Comparison of ENCODE assay signal across 16 cellular contexts in the genomic region with DNA sequence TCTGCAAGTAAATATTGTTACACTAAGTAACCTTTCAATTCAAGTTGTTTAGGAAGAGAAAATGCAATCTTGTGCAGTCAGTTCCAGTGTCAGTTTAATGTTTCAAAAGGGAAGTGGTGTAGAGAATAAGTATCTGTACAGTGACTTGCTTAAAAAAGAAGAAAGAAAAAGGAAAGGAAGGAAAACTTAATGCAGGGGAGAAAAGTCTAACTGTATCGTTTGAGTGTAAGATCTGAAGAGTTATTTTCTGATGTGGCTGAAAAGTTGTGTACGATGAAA. TPM values are rescaled to one million over a fixed set of nuclear protein-coding genes. Genes with fewer than 3 reads are reported as not detected.
A peak's percentile ranks its signal among the peaks of the same experiment; 100 is the strongest.
DNase-seq lines count a peak whose midpoint lies in the region; ATAC-seq, FAIRE-seq and TF ChIP-seq lines count a peak whose summit lies in the region.
"Had no signal": no experiment of that assay in that cellular context is flagged by ENCODE, and none has a peak within 500 bp of the region (broad histone marks: within the 10 kb centered on the region; RNA-seq: fewer than 3 reads in every experiment).

No MANE protein-coding gene starts in this region.

- TF ChIP-seq EP300 in GM12878 (IDR thresholded peaks at IDR 0.05; ENCODE audit: borderline replicate concordance in 1 of 2, control insufficient read depth in 1 of 2, low read depth in 2 of 2, low read length in 2 of 2) = no peak

- TF ChIP-seq CTCF in GM12878 (IDR thresholded peaks at IDR 0.05 in 2 of 3, conservative IDR thresholded peaks at IDR 0.05 in 1 of 3; ENCODE audit: control insufficient read depth in 2 of 3, extremely low read depth in 1 of 3, insufficient read depth in 1 of 3, low read depth in 3 of 3, low read length in 3 of 3) (no peak), psoas muscle (IDR thresholded peaks at IDR 0.05) (no peak)

- H3K4me3 ChIP-seq in GM12878 (no peak overlapping the region), psoas muscle (no peak overlapping the region)

- no peaks in the 10 kb centered on the region for H3K36me3 ChIP-seq in GM12878 (ENCODE audit: control insufficient read depth in 2 of 2, insufficient read depth in 2 of 2, low read length in 1 of 2)
- H3K36me3 ChIP-seq in psoas muscle (ENCODE audit: insufficient read depth in 1 of 2, low read depth in 1 of 2) = no peaks in the 10 kb centered on the region

- no peaks in the 10 kb centered on the region for H3K27me3 ChIP-seq in GM12878 (replicated peaks in 1 of 2; ENCODE audit: control insufficient read depth in 2 of 2, insufficient read depth in 2 of 2, low read length in 1 of 2)
- H3K27me3 ChIP-seq in psoas muscle (ENCODE audit: insufficient read depth in 3 of 3, low read length in 2 of 3) = no peaks in the 10 kb centered on the region

- no peaks in the 10 kb centered on the region for H3K9me3 ChIP-seq in GM12878 (replicated peaks; ENCODE audit: control insufficient read depth, insufficient read depth, low read length)
- H3K9me3 ChIP-seq in psoas muscle = no peaks in the 10 kb centered on the region

- BruUV-seq in GM12878 (replicated peaks; lab: Mats Ljungman, UMichigan) = no TSS peak

- no peaks in the 10 kb centered on the region for H3K4me1 ChIP-seq in GM12878 (ENCODE audit: control insufficient read depth, insufficient read depth, low read length)
- H3K4me1 ChIP-seq in psoas muscle = peaks cover 45% of the 10 kb centered on the region

- DNase-seq in MV-4-11 (lab: John Stamatoyannopoulos, UW) (peak; percentile 81), GM12878 (ENCODE audit: low read depth, low spot score) (no peak), psoas muscle (no peak), D341Med (ENCODE audit: low spot score) (no peak), NCI-H748 treated with DMSO at 0.1 percent for 48 hours (lab: John Stamatoyannopoulos, UW) (no peak)
- DNase-seq in activated effector memory CD4-positive, alpha-beta T cell treated with anti-CD3 and anti-CD28 coated beads, Interleukin-2, amount 50 U/mL, for 16 hours = no peak
- DNase-seq: EL, H7, Karpas-422, NCI-H2029, NCI-H446 treated with DMSO at 0.1 percent for 48 hours, SHP77 treated with DMSO at 0.1 percent for 48 hours had no signal

- H3K9ac ChIP-seq in GM12878 (ENCODE audit: control insufficient read depth, insufficient read depth, low read length) = no peak overlapping the region

- POLR2A ChIA-PET in GM12878 (lab: Charles Lee) = no interaction called here

- intact Hi-C loops in GM12878 (cut with micrococcal nuclease; ENCODE audit: unreplicated experiment) = no loop called here
- intact Hi-C loops in psoas muscle (cut with DNase I) = no loop called here

- ATAC-seq in HG03280 (IDR thresholded peaks at IDR 0.05; ENCODE audit: unreplicated experiment) = peak; percentile 13
- peak; percentile 54 for ATAC-seq in GM12878
- ATAC-seq in psoas muscle = no peak
- no peak for ATAC-seq in GM21381 (IDR thresholded peaks at IDR 0.05; ENCODE audit: unreplicated experiment)

- no peak for FAIRE-seq in GM12878 (lab: Jason Lieb, UNC)
- FAIRE-seq: GM19239 had no signal

- TF ChIP-seq POLR2A in GM12878 (IDR thresholded peaks at IDR 0.05; ENCODE audit: low read depth, low read length) = no peak

- H3K79me2 ChIP-seq in GM12878 (ENCODE audit: control insufficient read depth, insufficient read depth, low read length) = no peaks in the 10 kb centered on the region

- no peak for TF ChIP-seq RAD21 in GM12878 (IDR thresholded peaks at IDR 0.05; ENCODE audit: insufficient read depth, low read depth, low read length)

- no peak overlapping the region for H3K4me2 ChIP-seq in GM12878 (ENCODE audit: control insufficient read depth, insufficient read depth)

- CTCF ChIA-PET in GM12878 (lab: Yijun Ruan, JAX) = no interaction called here

- RAD21 ChIA-PET in GM12878 (lab: Charles Lee; ENCODE audit: unreplicated experiment) = no interaction called here

- SMC1A ChIA-PET in GM12878 (lab: Charles Lee; ENCODE audit: uncharacterized antibody, unreplicated experiment) = no interaction called here

- in situ Hi-C loops in GM12878 (cut with MboI) = no loop called here

- H3K27ac ChIP-seq in GM12878 (ENCODE audit: control insufficient read depth, insufficient read depth) (no peak overlapping the region), psoas muscle (peak overlapping the region; percentile 39)

- H2AFZ ChIP-seq in GM12878 (ENCODE audit: control insufficient read depth, low read depth, low read length) = no peak overlapping the region

- 0% methylated on average over 2 of the region's 2 CpGs for WGBS in GM12878 (ENCODE audit: insufficient coverage, insufficient replicate concordance, low lambda C conversion rate, missing lambda C conversion rate)
- 31 to 55% (median 43%) methylated on average over 2 of the region's 2 CpGs for WGBS in psoas muscle, 3 donors

- H4K20me1 ChIP-seq in GM12878 (ENCODE audit: control insufficient read depth, insufficient read depth) = no peaks in the 10 kb centered on the region

TF ChIP-seq in GM12878, 131 proteins besides CTCF, POLR2A, EP300 and RAD21:
- TF ChIP-seq MEF2B (IDR thresholded peaks at IDR 0.05; ENCODE audit: partially characterized antibody, poor library complexity, severe bottlenecking) = no peak
- TF ChIP-seq FOS (IDR thresholded peaks at IDR 0.05; ENCODE audit: borderline replicate concordance, extremely low read depth, insufficient read length) = no peak
- no peak for TF ChIP-seq EGR1 (IDR thresholded peaks at IDR 0.05; ENCODE audit: borderline replicate concordance in 1 of 2, low read depth in 2 of 2, low read length in 2 of 2)
- TF ChIP-seq TAF1 (IDR thresholded peaks at IDR 0.05; ENCODE audit: borderline replicate concordance, low read depth, low read length) = no peak
- TF ChIP-seq TCF12 (IDR thresholded peaks at IDR 0.05; ENCODE audit: low read depth, low read length) = no peak
- no peak for TF ChIP-seq NFXL1 (IDR thresholded peaks at IDR 0.05; ENCODE audit: borderline replicate concordance)
- TF ChIP-seq SPI1 (IDR thresholded peaks at IDR 0.05; ENCODE audit: borderline replicate concordance, insufficient read depth, low read depth, low read length) = no peak
- TF ChIP-seq POLR2AphosphoS2 (IDR thresholded peaks at IDR 0.05; ENCODE audit: low read depth, low read length) = no peak
- no peak for TF ChIP-seq SIX5 (IDR thresholded peaks at IDR 0.05; ENCODE audit: low read depth, low read length, severe bottlenecking)
TF ChIP-seq in GM12878: peak in this region for 0.

RNA-seq across cellular contexts. Expression of a gene that starts 8.5 kb away (rescaled TPM):
- 0.83 and 1.1 TPM in 2 replicates for total RNA-seq in GM12878 (2013; cell fraction: nucleolus; rRNA removed)
- total RNA-seq in GM12878 (2014; rRNA removed) = 2.4 and 3.8 TPM in 2 replicates
- 2.3 and 2.5 TPM in 2 replicates for total RNA-seq in GM12878 (2014; rRNA removed; fragmentation: Illumina TruSeq; extraction: Trizol)
- total RNA-seq in GM12878 (2021) = 1.8 and 2.1 TPM in 2 replicates
- polyA plus RNA-seq in GM12878 (2011; ENCODE audit: low read depth) = 0.08 TPM
- polyA plus RNA-seq in GM12878 (2011; rRNA removed) = 1.4 TPM in 2 replicates
- 1.2 and 1.7 TPM in 2 replicates for polyA plus RNA-seq in GM12878 (2011; cell fraction: cytosol; rRNA removed)
- 0.72 and 1.5 TPM in 2 replicates for polyA plus RNA-seq in GM12878 (2011; cell fraction: nucleus; rRNA removed)
- 0.12 and 0.14 TPM in 2 replicates for polyA plus RNA-seq in GM12878 (2012)
- 1.7 and 1.8 TPM in 2 replicates for polyA plus RNA-seq in GM12878 (2014; fragmentation: Illumina TruSeq; extraction: Trizol)
- polyA plus RNA-seq in GM12878 (2014; fragmentation: Nextera tagmentation; extraction: Ambion mirVana) = 1 to 10 TPM in 1 of 2 experiments, under 1 TPM in 1; 0.99 to 1.2 TPM
- 1.4 and 1.8 TPM in 2 replicates for polyA plus RNA-seq in GM12878 (2014; rRNA removed)
- 1 to 10 TPM; 1.9 to 2.5 TPM for polyA plus RNA-seq in GM12878 (2016; fragmentation: Nextera tagmentation; extraction: Ambion mirVana)
- 2.0 and 4.6 TPM in 2 replicates for polyA minus RNA-seq in GM12878 (2011; rRNA and poly(A)+ RNA removed)
- 0.53 and 2.7 TPM in 2 replicates for polyA minus RNA-seq in GM12878 (2011; cell fraction: cytosol; rRNA and poly(A)+ RNA removed)
- 2.2 and 5.3 TPM in 2 replicates for polyA minus RNA-seq in GM12878 (2011; cell fraction: nucleus; rRNA and poly(A)+ RNA removed)
- total RNA-seq in psoas muscle = 1 to 10 TPM; 5.1 to 6.7 (median 6.2) TPM
- 1 to 10 TPM in 2 of 3 donors, under 1 TPM in 1; 0.35 to 4.3 (median 2.8) TPM for polyA plus RNA-seq in psoas muscle
- total RNA-seq: RPMI7951 had no signal

Comparison
In these comparisons a context has a peak if more than half of its experiments do, and no peak if none do; other contexts are left out.
1. ATAC-seq: peak in HG03280 (single experiment) and GM12878 (single experiment); none in psoas muscle (0 of 4) and GM21381 (single experiment).